8 cellular contexts compared by ENCODE assay signal in the genomic region with DNA sequence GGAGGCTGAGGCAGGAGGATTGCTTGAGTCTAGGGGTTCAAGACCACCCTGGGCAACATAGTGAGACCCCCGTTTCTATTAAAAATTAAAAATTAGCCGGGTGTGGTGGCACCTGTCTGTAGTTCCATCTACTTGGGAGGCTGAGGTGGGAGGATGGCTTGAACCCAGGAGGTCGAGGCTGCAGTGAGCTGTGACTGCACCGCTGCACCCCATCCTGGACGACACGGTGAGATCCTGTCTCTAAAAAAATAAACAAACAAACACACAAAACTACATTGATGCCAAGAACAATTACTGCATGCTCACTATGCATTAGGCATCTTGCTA. TPM values are rescaled to one million over a fixed set of nuclear protein-coding genes. Genes with fewer than 3 reads are reported as not detected.
DNase-seq lines count a peak whose midpoint lies in the region; ATAC-seq and TF ChIP-seq lines count a peak whose summit lies in the region.

No MANE protein-coding gene starts in this region.

- no peak for DNase-seq in HCT116 (ENCODE audit: low read depth, low spot score)
- no peak for DNase-seq in activated CD8-positive, alpha-beta T cell treated with anti-CD3 and anti-CD28 coated beads for 36 hours
- DNase-seq in right atrium auricular region (ENCODE audit: low spot score): no peak
- DNase-seq in EL: no peak
- DNase-seq in GM10266 (ENCODE audit: extremely low spot score): no peak
- DNase-seq in GM03348 (ENCODE audit: low spot score): no peak

- peak overlapping the region; percentile 79 for H3K4me3 Mint-ChIP-seq in activated CD8-positive, alpha-beta T cell treated with anti-CD3 and anti-CD28 coated beads for 36 hours

- POLR2A ChIA-PET in HCT116 (lab: Charles Lee): interaction anchor here (1.0 kb wide), 1 partner anchor 15 kb away, joined by 3 read pairs; no protein-coding TSS in a partner anchor
- POLR2A ChIA-PET in activated CD8-positive, alpha-beta T cell treated with anti-CD3 and anti-CD28 coated beads for 36 hours (lab: Charles Lee): interaction anchor here (1.0 to 1.6 kb wide), 3 partner anchors 17 to 49 kb away, joined by 3 to 7 read pairs (median 3); no protein-coding TSS in a partner anchor

- no peak overlapping the region for H3K27ac ChIP-seq in HCT116 (ENCODE audit: low read depth, low read length)
- H3K27ac ChIP-seq in right atrium auricular region: peak overlapping the region; percentile 60 to 75
- peak overlapping the region in 5 of 21 experiments; percentile 20 to 73 (median 54) for H3K27ac ChIP-seq in skin epidermis

- RAD21 ChIA-PET in HCT116 (lab: Charles Lee; ENCODE audit: low non-redundant PET in 1 of 2, low total read pairs in 2 of 2, uncharacterized antibody in 2 of 2, unreplicated experiment in 2 of 2): interaction anchor here in 1 of 2 experiments (0.7 kb wide), 1 partner anchor 98 kb away, joined by 5 read pairs; no protein-coding TSS in a partner anchor

- TF ChIP-seq CTCF in HCT116 (IDR thresholded peaks at IDR 0.05 in 2 of 3, conservative IDR thresholded peaks at IDR 0.05 in 1 of 3; ENCODE audit: borderline replicate concordance in 1 of 3, insufficient read depth in 1 of 3, low read depth in 2 of 3, low read length in 2 of 3) (no peak), right atrium auricular region (IDR thresholded peaks at IDR 0.05) (no peak), GM10266 (IDR thresholded peaks at IDR 0.05; ENCODE audit: control insufficient read depth, insufficient read depth, low read depth, missing control alignments) (no peak)
- TF ChIP-seq CTCF in activated CD8-positive, alpha-beta T cell treated with anti-CD3 and anti-CD28 coated beads for 36 hours (IDR thresholded peaks at IDR 0.05): no peak

- H3K27ac Mint-ChIP-seq in activated CD8-positive, alpha-beta T cell treated with anti-CD3 and anti-CD28 coated beads for 36 hours: peak overlapping the region; percentile 70

- H3K4me2 ChIP-seq in HCT116 (ENCODE audit: low read length): peak overlapping the region; percentile 71

- H3K9ac ChIP-seq in HCT116 (ENCODE audit: low read length): no peak overlapping the region

- H4K20me1 ChIP-seq in HCT116 (ENCODE audit: insufficient read depth): no peaks in the 10 kb centered on the region

- H3K9me2 ChIP-seq in HCT116 (ENCODE audit: insufficient read depth): no peaks in the 10 kb centered on the region

- H3K36me3 ChIP-seq in HCT116 (ENCODE audit: control insufficient read depth in 1 of 2, insufficient read depth in 2 of 2, low read length in 2 of 2) (no peaks in the 10 kb centered on the region), right atrium auricular region (no peaks in the 10 kb centered on the region)

- H3K36me3 Mint-ChIP-seq in activated CD8-positive, alpha-beta T cell treated with anti-CD3 and anti-CD28 coated beads for 36 hours (ENCODE audit: low read depth): no peaks in the 10 kb centered on the region

- H3K27me3 ChIP-seq in HCT116 (ENCODE audit: insufficient read depth, low read length) (no peaks in the 10 kb centered on the region), right atrium auricular region (no peaks in the 10 kb centered on the region)

- H3K9me3 Mint-ChIP-seq in activated CD8-positive, alpha-beta T cell treated with anti-CD3 and anti-CD28 coated beads for 36 hours: no peaks in the 10 kb centered on the region

- CTCF ChIA-PET in HCT116 (lab: Charles Lee): no interaction called here
- CTCF ChIA-PET in activated CD8-positive, alpha-beta T cell treated with anti-CD3 and anti-CD28 coated beads for 36 hours (lab: Charles Lee): interaction anchor here (1.0 to 1.8 kb wide), 4 partner anchors 10 to 66 kb away, joined by 3 to 7 read pairs (median 4); no protein-coding TSS in a partner anchor

- H3K4me3 ChIP-seq in HCT116 (replicated peaks in 1 of 2; ENCODE audit: low read depth in 1 of 2, low read length in 2 of 2) (peak overlapping the region; percentile 36 to 85), right atrium auricular region (peak overlapping the region; percentile 34 to 87), skin epidermis (peak overlapping the region; percentile 22 to 94 (median 82))

- intact Hi-C loops in HCT116 (cut with micrococcal nuclease): no loop called here
- intact Hi-C loops in activated CD8-positive, alpha-beta T cell treated with anti-CD3 and anti-CD28 coated beads for 36 hours (cut with micrococcal nuclease): loop anchor here (10.0 kb wide), 1 partner anchor 122 kb away; no protein-coding TSS in a partner anchor

- H3K4me1 Mint-ChIP-seq in activated CD8-positive, alpha-beta T cell treated with anti-CD3 and anti-CD28 coated beads for 36 hours (ENCODE audit: low read depth): peaks cover 45% of the 10 kb centered on the region

- ATAC-seq in HCT116 (no peak), HG02870 (IDR thresholded peaks at IDR 0.05; ENCODE audit: unreplicated experiment) (no peak)
- ATAC-seq in activated CD8-positive, alpha-beta T cell treated with anti-CD3 and anti-CD28 coated beads for 36 hours: no peak

- no peaks in the 10 kb centered on the region for H3K79me2 ChIP-seq in HCT116 (ENCODE audit: insufficient read depth, low read length)

- peaks cover 39 to 50% of the 10 kb centered on the region in 2 experiments for H3K4me1 ChIP-seq in HCT116 (ENCODE audit: control insufficient read depth in 1 of 2, insufficient read depth in 2 of 2, low read length in 2 of 2)
- peaks cover 0 to 68% of the 10 kb centered on the region in 2 donors for H3K4me1 ChIP-seq in right atrium auricular region

- H3K9me3 ChIP-seq in HCT116 (ENCODE audit: control insufficient read depth in 1 of 2, insufficient read depth in 1 of 2, low read depth in 1 of 2, low read length in 2 of 2) (no peaks in the 10 kb centered on the region), right atrium auricular region (no peaks in the 10 kb centered on the region)

- TF ChIP-seq POLR2A in HCT116 (IDR thresholded peaks at IDR 0.05; ENCODE audit: borderline replicate concordance, extremely low read depth, insufficient read depth, insufficient read length): no peak

- BruUV-seq in HCT116 (replicated peaks; lab: Mats Ljungman, UMichigan): TSS peak; percentile 83

- peaks cover 2% of the 10 kb centered on the region for H3K27me3 Mint-ChIP-seq in activated CD8-positive, alpha-beta T cell treated with anti-CD3 and anti-CD28 coated beads for 36 hours

- no peak for TF ChIP-seq RAD21 in HCT116 (IDR thresholded peaks at IDR 0.05; ENCODE audit: low read depth)

- peak overlapping the region; percentile 83 for H2AFZ ChIP-seq in HCT116 (ENCODE audit: low read depth, low read length, poor library complexity, severe bottlenecking)

TF ChIP-seq in HCT116, 20 proteins besides CTCF, POLR2A, EP300 and RAD21:
- TF ChIP-seq, protein P1, sequence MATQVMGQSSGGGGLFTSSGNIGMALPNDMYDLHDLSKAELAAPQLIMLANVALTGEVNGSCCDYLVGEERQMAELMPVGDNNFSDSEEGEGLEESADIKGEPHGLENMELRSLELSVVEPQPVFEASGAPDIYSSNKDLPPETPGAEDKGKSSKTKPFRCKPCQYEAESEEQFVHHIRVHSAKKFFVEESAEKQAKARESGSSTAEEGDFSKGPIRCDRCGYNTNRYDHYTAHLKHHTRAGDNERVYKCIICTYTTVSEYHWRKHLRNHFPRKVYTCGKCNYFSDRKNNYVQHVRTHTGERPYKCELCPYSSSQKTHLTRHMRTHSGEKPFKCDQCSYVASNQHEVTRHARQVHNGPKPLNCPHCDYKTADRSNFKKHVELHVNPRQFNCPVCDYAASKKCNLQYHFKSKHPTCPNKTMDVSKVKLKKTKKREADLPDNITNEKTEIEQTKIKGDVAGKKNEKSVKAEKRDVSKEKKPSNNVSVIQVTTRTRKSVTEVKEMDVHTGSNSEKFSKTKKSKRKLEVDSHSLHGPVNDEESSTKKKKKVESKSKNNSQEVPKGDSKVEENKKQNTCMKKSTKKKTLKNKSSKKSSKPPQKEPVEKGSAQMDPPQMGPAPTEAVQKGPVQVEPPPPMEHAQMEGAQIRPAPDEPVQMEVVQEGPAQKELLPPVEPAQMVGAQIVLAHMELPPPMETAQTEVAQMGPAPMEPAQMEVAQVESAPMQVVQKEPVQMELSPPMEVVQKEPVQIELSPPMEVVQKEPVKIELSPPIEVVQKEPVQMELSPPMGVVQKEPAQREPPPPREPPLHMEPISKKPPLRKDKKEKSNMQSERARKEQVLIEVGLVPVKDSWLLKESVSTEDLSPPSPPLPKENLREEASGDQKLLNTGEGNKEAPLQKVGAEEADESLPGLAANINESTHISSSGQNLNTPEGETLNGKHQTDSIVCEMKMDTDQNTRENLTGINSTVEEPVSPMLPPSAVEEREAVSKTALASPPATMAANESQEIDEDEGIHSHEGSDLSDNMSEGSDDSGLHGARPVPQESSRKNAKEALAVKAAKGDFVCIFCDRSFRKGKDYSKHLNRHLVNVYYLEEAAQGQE (IDR thresholded peaks at IDR 0.05; ENCODE audit: low read depth): no peak
- TF ChIP-seq CEBPB (IDR thresholded peaks at IDR 0.05; ENCODE audit: low read depth) (no peak), SRF (IDR thresholded peaks at IDR 0.05; ENCODE audit: low read depth) (no peak)

RNA-seq across cellular contexts. Expression of a gene that starts 0.8 kb away (rescaled TPM):
- total RNA-seq in HCT116 (2021; ENCODE audit: unreplicated experiment) (14.2 TPM), right atrium auricular region (10 to 100 TPM; 14.2 to 15.0 TPM)
- polyA plus RNA-seq in HCT116 (2012): 9.5 and 9.9 TPM in 2 replicates
- total RNA-seq in activated CD8-positive, alpha-beta T cell treated with anti-CD3 and anti-CD28 coated beads for 36 hours: 1 to 10 TPM; 2.9 to 4.7 TPM

RNA-seq across cellular contexts. Expression of a gene that starts 48.0 kb away (rescaled TPM):
- total RNA-seq in HCT116 (2021; ENCODE audit: unreplicated experiment) (324 TPM), right atrium auricular region (10 to 100 TPM; 51.4 to 66.9 TPM)
- polyA plus RNA-seq in HCT116 (2012): 184 and 204 TPM in 2 replicates
- total RNA-seq in activated CD8-positive, alpha-beta T cell treated with anti-CD3 and anti-CD28 coated beads for 36 hours: 100 to 1,000 TPM; 252 to 256 TPM
